In genomic region chr3:146817705-146818104, GRCh38 we compare ENCODE assay signal across 10 cellular contexts.
A peak's percentile ranks its signal among the peaks of the same experiment; 100 is the strongest.
DNase-seq lines count a peak whose midpoint lies in the region; ATAC-seq and TF ChIP-seq lines count a peak whose summit lies in the region.
"Had no signal": no experiment of that assay in that cellular context is flagged by ENCODE, and none has a peak within 500 bp of the region (broad histone marks: within the 10 kb centered on the region; RNA-seq: fewer than 3 reads in every experiment).

No MANE protein-coding gene starts in this region.

- H3K4me3 ChIP-seq in AG04450 (ENCODE audit: low read depth, low read length) (no peak overlapping the region), SK-N-MC (no peak overlapping the region), foreskin fibroblast (ENCODE audit: low read depth in 1 of 2, low read length in 2 of 2) (no peak overlapping the region)

- H3K9me3 Mint-ChIP-seq in activated T-helper 2 cell treated with anti-CD3 and anti-CD28 coated beads, Interferon-gamma antibody, Interleukin-2, Interleukin-4, amounts not matched to agents 10 μg/mL and 5 μg/mL and 100 μg/mL, durations not matched to agents 14 hours and 24 hours and 36 hours = no peaks in the 10 kb centered on the region
- H3K9me3 Mint-ChIP-seq: central memory CD8-positive, alpha-beta T cell; T-helper 1 cell treated with Interleukin-12 subunit alpha and Interleukin-12 subunit beta and Interleukin-4 antibody, amounts not matched to agents 30 μg/mL and 1 μg/mL, for 36 hours had no signal

- CTCF ChIA-PET in AG04450 (lab: Charles Lee) (interaction anchor here (0.5 to 2.3 kb wide), 3 partner anchors 16 to 537 kb away, joined by 3 to 21 read pairs (median 4); no protein-coding TSS in a partner anchor), HEK293T (lab: Yijun Ruan, JAX) (no interaction called here)

- no peaks in the 10 kb centered on the region for H3K9me3 ChIP-seq in AG04450 (ENCODE audit: control insufficient read depth, insufficient read depth, low read length)
- no peaks in the 10 kb centered on the region for H3K9me3 ChIP-seq in SK-N-MC (ENCODE audit: low read depth, low read length)

- H3K27ac ChIP-seq in AG04450 (ENCODE audit: low read depth, low read length) (no peak overlapping the region), SK-N-MC (no peak overlapping the region)

- no peaks in the 10 kb centered on the region for H3K27me3 ChIP-seq in AG04450 (ENCODE audit: control insufficient read depth, insufficient read depth, low read length)

- H3K4me1 Mint-ChIP-seq in activated T-helper 2 cell treated with anti-CD3 and anti-CD28 coated beads, Interferon-gamma antibody, Interleukin-2, Interleukin-4, amounts not matched to agents 10 μg/mL and 5 μg/mL and 100 μg/mL, durations not matched to agents 14 hours and 24 hours and 36 hours (ENCODE audit: low read depth) = no peaks in the 10 kb centered on the region
- H3K4me1 Mint-ChIP-seq: central memory CD8-positive, alpha-beta T cell had no signal

- POLR2A ChIA-PET in AG04450 (lab: Yijun Ruan, JAX) = no interaction called here
- POLR2A ChIA-PET in HEK293T (lab: Yijun Ruan, JAX) = no interaction called here

- no peaks in the 10 kb centered on the region for H3K36me3 Mint-ChIP-seq in activated T-helper 2 cell treated with anti-CD3 and anti-CD28 coated beads, Interferon-gamma antibody, Interleukin-2, Interleukin-4, amounts not matched to agents 10 μg/mL and 5 μg/mL and 100 μg/mL, durations not matched to agents 14 hours and 24 hours and 36 hours (ENCODE audit: low read depth)

- no peaks in the 10 kb centered on the region for H3K27me3 Mint-ChIP-seq in activated T-helper 2 cell treated with anti-CD3 and anti-CD28 coated beads, Interferon-gamma antibody, Interleukin-2, Interleukin-4, amounts not matched to agents 10 μg/mL and 5 μg/mL and 100 μg/mL, durations not matched to agents 14 hours and 24 hours and 36 hours (ENCODE audit: low read depth)
- H3K27me3 Mint-ChIP-seq: central memory CD8-positive, alpha-beta T cell had no signal

- H3K36me3 ChIP-seq in SK-N-MC (ENCODE audit: insufficient read depth, low read length) = no peaks in the 10 kb centered on the region

- H3K9ac ChIP-seq in SK-N-MC (ENCODE audit: insufficient read length) = no peak overlapping the region

- DNase-seq in AG04450 (ENCODE audit: low read depth, low spot score) (no peak), HEK293T (ENCODE audit: extremely low spot score) (no peak), SK-N-MC (ENCODE audit: low read depth, low spot score) (peak; percentile 35), foreskin fibroblast (peak; percentile 37 to 72), NCI-H187 treated with DMSO at 0.1 percent for 48 hours (lab: John Stamatoyannopoulos, UW) (no peak), NCI-H1417 treated with DMSO at 0.1 percent for 48 hours (lab: John Stamatoyannopoulos, UW) (no peak)
- DNase-seq in activated T-helper 2 cell treated with anti-CD3 and anti-CD28 coated beads, Interferon-gamma antibody, Interleukin-2, Interleukin-4, amounts not matched to agents 10 μg/mL and 5 μg/mL and 100 μg/mL, durations not matched to agents 14 hours and 24 hours and 36 hours (ENCODE audit: low spot score) = no peak

- ATAC-seq in GM18867 (IDR thresholded peaks at IDR 0.05; ENCODE audit: unreplicated experiment) = no peak

- intact Hi-C loops in activated T-helper 2 cell treated with anti-CD3 and anti-CD28 coated beads, Interferon-gamma antibody, Interleukin-2, Interleukin-4, amounts not matched to agents 10 μg/mL and 5 μg/mL and 100 μg/mL, durations not matched to agents 14 hours and 24 hours and 36 hours (cut with micrococcal nuclease) = no loop called here

- no peak overlapping the region for H3K27ac Mint-ChIP-seq in activated T-helper 2 cell treated with anti-CD3 and anti-CD28 coated beads, Interferon-gamma antibody, Interleukin-2, Interleukin-4, amounts not matched to agents 10 μg/mL and 5 μg/mL and 100 μg/mL, durations not matched to agents 14 hours and 24 hours and 36 hours
- H3K27ac Mint-ChIP-seq: T-helper 1 cell treated with Interleukin-12 subunit alpha and Interleukin-12 subunit beta and Interleukin-4 antibody, amounts not matched to agents 30 μg/mL and 1 μg/mL, for 36 hours had no signal

- TF ChIP-seq CTCF in AG04450 (IDR thresholded peaks at IDR 0.05; ENCODE audit: low read depth, low read length) (0 out of 2 replicates have a peak, but pooled peaks have one; percentile 21), foreskin fibroblast (IDR thresholded peaks at IDR 0.05; ENCODE audit: low read depth, low read length) (peak; percentile 40)

- H3K4me3 Mint-ChIP-seq in activated T-helper 2 cell treated with anti-CD3 and anti-CD28 coated beads, Interferon-gamma antibody, Interleukin-2, Interleukin-4, amounts not matched to agents 10 μg/mL and 5 μg/mL and 100 μg/mL, durations not matched to agents 14 hours and 24 hours and 36 hours (ENCODE audit: low read depth) = no peak overlapping the region
- H3K4me3 Mint-ChIP-seq: central memory CD8-positive, alpha-beta T cell; T-helper 1 cell treated with Interleukin-12 subunit alpha and Interleukin-12 subunit beta and Interleukin-4 antibody, amounts not matched to agents 30 μg/mL and 1 μg/mL, for 36 hours had no signal

TF ChIP-seq in HEK293T, 16 proteins besides CTCF, POLR2A, EP300 and RAD21:
- TF ChIP-seq ARNT (IDR thresholded peaks at IDR 0.05) (no peak), PKNOX1 (IDR thresholded peaks at IDR 0.05) (peak; percentile 17; the same call in 1 of the 2 replicates)

Comparison
In these comparisons a context has a peak if more than half of its experiments do, and no peak if none do; other contexts are left out.
1. DNase-seq: peak in SK-N-MC (single experiment) and foreskin fibroblast (2 of 2); none in AG04450 (single experiment), HEK293T (single experiment), NCI-H187 treated with DMSO at 0.1 percent for 48 hours (single experiment), NCI-H1417 treated with DMSO at 0.1 percent for 48 hours (single experiment) and activated T-helper 2 cell treated with anti-CD3 and anti-CD28 coated beads, Interferon-gamma antibody, Interleukin-2, Interleukin-4, amounts not matched to agents 10 μg/mL and 5 μg/mL and 100 μg/mL, durations not matched to agents 14 hours and 24 hours and 36 hours (single experiment).